In the genomic region with DNA sequence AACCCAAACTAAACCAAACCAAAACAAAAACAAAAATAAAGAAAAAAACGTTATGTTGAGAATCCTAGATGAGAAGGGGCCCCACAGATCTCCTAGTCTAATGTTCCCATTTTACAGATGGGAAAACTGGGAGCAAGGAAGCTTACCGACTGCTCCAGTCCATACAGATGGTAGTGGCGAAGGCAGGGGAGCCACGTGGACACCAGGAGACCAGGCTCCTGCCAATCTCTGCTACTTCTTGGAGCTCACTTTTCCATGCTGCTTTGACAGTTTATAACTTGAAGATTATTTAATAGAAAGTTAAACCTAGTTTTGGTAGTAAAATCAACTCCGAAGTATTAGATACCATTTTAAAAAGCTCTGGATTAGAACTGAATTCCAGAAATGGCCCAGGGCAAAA, we compare ENCODE assay signal across 22 cellular contexts.
DNase-seq lines count a peak whose midpoint lies in the region; ATAC-seq, FAIRE-seq and TF ChIP-seq lines count a peak whose summit lies in the region.
"Had no signal": no experiment of that assay in that cellular context is flagged by ENCODE, and none has a peak within 500 bp of the region (broad histone marks: within the 10 kb centered on the region; RNA-seq: fewer than 3 reads in every experiment).

No MANE protein-coding gene starts in this region.

- H3K9me3 ChIP-seq in SK-N-SH, result no peaks in the 10 kb centered on the region
- H3K9me3 ChIP-seq in K562 (replicated peaks; ENCODE audit: control insufficient read depth, insufficient read depth, low read depth, low read length), result no peaks in the 10 kb centered on the region
- no peaks in the 10 kb centered on the region for H3K9me3 ChIP-seq in mesodermal cell (ENCODE audit: control insufficient read depth, low read length)
- H3K9me3 ChIP-seq: A549; BLaER1 treated with 17β-estradiol and CSF1 and Interleukin-3, amounts not matched to agents 10 nM and 100 nM had no signal

- DNase-seq in SK-N-SH, result peak; percentile 55
- DNase-seq in K562 (ENCODE audit: extremely low read depth in 1 of 4, low spot score in 3 of 4), result no peak
- no peak for DNase-seq in GM12891 (ENCODE audit: insufficient read length, low spot score)
- no peak for DNase-seq in Kasumi-1 (lab: John Stamatoyannopoulos, UW)
- DNase-seq: AML-193; CD4-positive, alpha-beta T cell; CD8-positive, alpha-beta T cell; DMS 273 treated with DMSO at 0.1 percent for 48 hours; DMS153; DMS53; DMS79; DND-41; EL; GDM1 had no signal

- H3K79me2 ChIP-seq in SK-N-SH (ENCODE audit: insufficient read depth) (no peaks in the 10 kb centered on the region), K562 (ENCODE audit: control insufficient read depth, insufficient read depth, low read length) (no peaks in the 10 kb centered on the region)

- intact Hi-C loops in K562 (cut with micrococcal nuclease), result no loop called here

- H3F3A ChIP-seq in SK-N-SH (replicated peaks; ENCODE audit: insufficient read depth), result no peaks in the 10 kb centered on the region

- H3K4me3 ChIP-seq in SK-N-SH (ENCODE audit: low read depth in 2 of 2, low read length in 1 of 2) (no peak overlapping the region), K562 (no peak overlapping the region), mesodermal cell (ENCODE audit: extremely low read depth, insufficient read depth, low read length, poor library complexity, severe bottlenecking) (no peak overlapping the region)
- H3K4me3 ChIP-seq: A549; BLaER1 treated with 17β-estradiol and CSF1 and Interleukin-3, amounts not matched to agents 10 nM and 100 nM; GM12878 had no signal

- H4K20me1 ChIP-seq in SK-N-SH (ENCODE audit: insufficient read depth) (no peaks in the 10 kb centered on the region), K562 (replicated peaks; ENCODE audit: control insufficient read depth, insufficient read depth, low read length) (no peaks in the 10 kb centered on the region)
- H4K20me1 ChIP-seq: BLaER1 treated with 17β-estradiol and CSF1 and Interleukin-3, amounts not matched to agents 10 nM and 100 nM had no signal

- POLR2A ChIA-PET in SK-N-SH (lab: Yijun Ruan, JAX) (interaction anchor here (0.7 to 2.3 kb wide), 18 partner anchors 9 to 524 kb away, joined by 3 to 20 read pairs (median 4); no protein-coding TSS in a partner anchor), K562 (lab: Yijun Ruan, JAX) (interaction anchor here (0.7 kb wide), 1 partner anchor 190 kb away, joined by 3 read pairs; no protein-coding TSS in a partner anchor)

- H3K27me3 ChIP-seq in SK-N-SH (ENCODE audit: insufficient read depth) (no peaks in the 10 kb centered on the region), K562 (ENCODE audit: control insufficient read depth in 2 of 2, insufficient read depth in 2 of 2, low read length in 2 of 2) (peaks cover 0 to 6% of the 10 kb centered on the region in 2 experiments; a peak in 2 of 5 replicates)
- H3K27me3 ChIP-seq: BLaER1 treated with 17β-estradiol and CSF1 and Interleukin-3, amounts not matched to agents 10 nM and 100 nM had no signal

- H3K9ac ChIP-seq in SK-N-SH, result no peak overlapping the region
- H3K9ac ChIP-seq in K562 (ENCODE audit: insufficient read depth in 1 of 2, low read depth in 2 of 2, low read length in 2 of 2), result no peak overlapping the region
- H3K9ac ChIP-seq: BLaER1 treated with 17β-estradiol and CSF1 and Interleukin-3, amounts not matched to agents 10 nM and 100 nM had no signal

- no peak for ATAC-seq in SK-N-SH treated with all-trans-retinoic acid at 6 μM for 48 hours
- no peak for ATAC-seq in K562
- ATAC-seq: A549; CD8-positive, alpha-beta T cell; GM12878 had no signal

- no peaks in the 10 kb centered on the region for H3K9me2 ChIP-seq in SK-N-SH

- in situ Hi-C loops in K562 (cut with MboI), result no loop called here

- WGBS in SK-N-SH (ENCODE audit: low lambda C conversion rate), result 44% methylated on average over 5 of the region's 5 CpGs
- 0% methylated on average over 5 of the region's 5 CpGs for WGBS in K562 (ENCODE audit: insufficient coverage, low coverage, missing lambda C conversion rate)
- 83 to 100% methylated on average over 1 of the region's 5 CpGs for WGBS in mesodermal cell (ENCODE audit: insufficient coverage in 2 of 2), 2 experiments

- TF ChIP-seq POLR2A in K562 (conservative IDR thresholded peaks at IDR 0.05) (no peak), GM12891 (IDR thresholded peaks at IDR 0.05; ENCODE audit: low read depth, low read length) (no peak)

- H3K27ac ChIP-seq in SK-N-SH (ENCODE audit: low read depth in 2 of 2, low read length in 1 of 2) (peak overlapping the region; percentile 18 to 96; a peak in 3 of 4 replicates), K562 (ENCODE audit: extremely low read depth, low read depth, low read length) (no peak overlapping the region), mesodermal cell (ENCODE audit: low read depth, low read length, severe bottlenecking) (peak overlapping the region; percentile 41)
- H3K27ac ChIP-seq: 22Rv1; A549; BLaER1 treated with 17β-estradiol and CSF1 and Interleukin-3, amounts not matched to agents 10 nM and 100 nM; C4-2B had no signal

- H3K4me2 ChIP-seq in SK-N-SH (no peak overlapping the region), K562 (ENCODE audit: insufficient read depth, low read length) (no peak overlapping the region)
- H3K4me2 ChIP-seq: A549; BLaER1 treated with 17β-estradiol and CSF1 and Interleukin-3, amounts not matched to agents 10 nM and 100 nM had no signal

- TF ChIP-seq RAD21 in SK-N-SH (IDR thresholded peaks at IDR 0.05; ENCODE audit: low read length) (no peak), K562 (CRISPR knock-in tag; conservative IDR thresholded peaks at IDR 0.05 in 1 of 2, IDR thresholded peaks at IDR 0.05 in 1 of 2) (no peak)

- H2AFZ ChIP-seq in SK-N-SH (ENCODE audit: low read depth) (no peak overlapping the region), K562 (ENCODE audit: low read depth, low read length) (no peak overlapping the region)

- FAIRE-seq in K562 (lab: Jason Lieb, UNC), result no peak
- no peak for FAIRE-seq in GM12891 (lab: Jason Lieb, UNC)
- FAIRE-seq: A549, GM12878, GM19239 had no signal

- no peaks in the 10 kb centered on the region for H3K9me1 ChIP-seq in K562 (ENCODE audit: control insufficient read depth, insufficient read depth, low read length)

- CTCF ChIA-PET in SK-N-SH (lab: Yijun Ruan, JAX) (interaction anchor here (0.9 to 1.4 kb wide), 6 partner anchors 8 to 1096 kb away, joined by 3 to 4 read pairs (median 4); no protein-coding TSS in a partner anchor), K562 (lab: Yijun Ruan, JAX; ENCODE audit: low intra/inter-chr PET ratio) (no interaction called here)

- H3K4me1 ChIP-seq in SK-N-SH (ENCODE audit: control insufficient read depth in 1 of 2, insufficient read depth in 2 of 2, low read depth in 1 of 2, low read length in 1 of 2) (peaks cover 0 to 20% of the 10 kb centered on the region in 2 experiments; a peak in 1 of 4 replicates), K562 (replicated peaks in 1 of 2; ENCODE audit: control insufficient read depth in 2 of 2, insufficient read depth in 2 of 2, low read length in 2 of 2) (no peaks in the 10 kb centered on the region), mesodermal cell (ENCODE audit: control insufficient read depth, insufficient read depth, low read length, poor library complexity, severe bottlenecking) (peaks cover 3% of the 10 kb centered on the region)
- H3K4me1 ChIP-seq: A549; BLaER1 treated with 17β-estradiol and CSF1 and Interleukin-3, amounts not matched to agents 10 nM and 100 nM had no signal

- H3K36me3 ChIP-seq in SK-N-SH (replicated peaks in 1 of 2; ENCODE audit: control insufficient read depth in 1 of 2, insufficient read depth in 2 of 2, low read length in 1 of 2), result no peaks in the 10 kb centered on the region
- no peaks in the 10 kb centered on the region for H3K36me3 ChIP-seq in K562 (ENCODE audit: control insufficient read depth, insufficient read depth, low read length)
- H3K36me3 ChIP-seq in mesodermal cell (ENCODE audit: control insufficient read depth, insufficient read depth, low read length), result no peaks in the 10 kb centered on the region
- H3K36me3 ChIP-seq: BLaER1 treated with 17β-estradiol and CSF1 and Interleukin-3, amounts not matched to agents 10 nM and 100 nM had no signal

- TF ChIP-seq CTCF in SK-N-SH (IDR thresholded peaks at IDR 0.05) (no peak), K562 (IDR thresholded peaks at IDR 0.05 in 2 of 3, conservative IDR thresholded peaks at IDR 0.05 in 1 of 3; ENCODE audit: insufficient read depth in 2 of 3, low read depth in 1 of 3, low read length in 3 of 3) (no peak)

- no TSS peak for BruUV-seq in K562 (replicated peaks; lab: Mats Ljungman, UMichigan)

- TF ChIP-seq EP300 in SK-N-SH (IDR thresholded peaks at IDR 0.05; ENCODE audit: borderline replicate concordance in 1 of 2, low read depth in 1 of 2, low read length in 1 of 2), result no peak
- TF ChIP-seq EP300 in K562 (IDR thresholded peaks at IDR 0.05; ENCODE audit: low read length), result no peak

TF ChIP-seq in SK-N-SH, 30 proteins besides CTCF, POLR2A, EP300 and RAD21 (continues in another document):
- TF ChIP-seq MXI1 (IDR thresholded peaks at IDR 0.05; ENCODE audit: low read depth, low read length) (peak; percentile 54; the same call in 1 of the 2 replicates), GABPA (IDR thresholded peaks at IDR 0.05; ENCODE audit: low read depth) (no peak), TAF1 (IDR thresholded peaks at IDR 0.05; ENCODE audit: borderline replicate concordance, low read depth, low read length) (no peak), POLR2AphosphoS5 (IDR thresholded peaks at IDR 0.05; ENCODE audit: low read depth, low read length) (no peak)

TF ChIP-seq in SK-N-SH treated with all-trans-retinoic acid at 6 μM for 48 hours, 23 proteins besides CTCF, POLR2A, EP300 and RAD21 (continues in another document):
- TF ChIP-seq SNAI2 (CRISPR knock-in tag; IDR thresholded peaks at IDR 0.05) (no peak), PPARA (CRISPR knock-in tag; IDR thresholded peaks at IDR 0.05; ENCODE audit: borderline replicate concordance) (no peak), BACH2 (CRISPR knock-in tag; IDR thresholded peaks at IDR 0.05; ENCODE audit: borderline replicate concordance) (no peak), TOX (CRISPR knock-in tag; IDR thresholded peaks at IDR 0.05; ENCODE audit: borderline replicate concordance) (no peak), CSDC2 (CRISPR knock-in tag; IDR thresholded peaks at IDR 0.05) (no peak)

TF ChIP-seq in K562, 482 proteins besides CTCF, POLR2A, EP300 and RAD21:
- TF ChIP-seq RBM25 (IDR thresholded peaks at IDR 0.05; ENCODE audit: low read depth, low read length, severe bottlenecking) (peak; percentile 6), MAX (CRISPR knock-in tag; IDR thresholded peaks at IDR 0.05) (no peak)
TF ChIP-seq in K562: peak in this region for 1.

TF ChIP-seq in GM12891, 5 proteins besides CTCF, POLR2A, EP300 and RAD21:
- no peak for TF ChIP-seq SPI1 (IDR thresholded peaks at IDR 0.05; ENCODE audit: low read depth, low read length)

Comparison
In these comparisons a context has a peak if more than half of its experiments do, and no peak if none do; other contexts are left out.
1. Of the 27 proteins assayed by ChIP-seq in both K562 and SK-N-SH: peak only in K562: none; only in SK-N-SH: MXI1; in both: none; in neither: 26.